Comparison of ENCODE assay signal across 27 cellular contexts in genomic region chr11:40380871-40381270, GRCh38.
"Had no signal": no experiment of that assay in that cellular context is flagged by ENCODE, and none has a peak within 500 bp of the region (broad histone marks: within the 10 kb centered on the region; RNA-seq: fewer than 3 reads in every experiment).

No MANE protein-coding gene starts in this region.

- H3K4me3 ChIP-seq: ascending aorta, MG63, PC-9, SK-N-MC had no signal

- H3K27me3 ChIP-seq: ascending aorta, MG63 had no signal

- H2AFZ ChIP-seq: PC-9 had no signal

- H3K4me2 ChIP-seq: PC-9 had no signal

- H3K36me3 ChIP-seq: ascending aorta, MG63 had no signal

- DNase-seq: activated CD4-positive, alpha-beta T cell treated with anti-CD3 and anti-CD28 coated beads, Interleukin-2, amount 10 ng/mL, durations not matched to agents 24 days and 14 days; activated CD4-positive, alpha-beta T cell treated with anti-CD3 and anti-CD28 coated beads, Interleukin-2, amount 50 U/mL, for 4 hours; activated CD8-positive, alpha-beta T cell treated with anti-CD3 and anti-CD28 coated beads for 36 hours; activated effector memory CD4-positive, alpha-beta T cell treated with anti-CD3 and anti-CD28 coated beads, Interleukin-2, amount 50 U/mL, for 16 hours; activated naive CD4-positive, alpha-beta T cell; activated naive CD4-positive, alpha-beta T cell treated with anti-CD3 and anti-CD28 coated beads, Interleukin-2, amount 50 U/mL, for 16 hours; activated naive CD8-positive, alpha-beta T cell treated with anti-CD3 and anti-CD28 coated beads, Interleukin-2, amount 10 ng/mL, durations not matched to agents 7 days and 5 days; activated T-cell treated with anti-CD3 and anti-CD28 coated beads, Interleukin-2, amount 50 U/mL, for 1 hour; activated T-cell treated with anti-CD3 and anti-CD28 coated beads, Interleukin-2, amount 50 U/mL, for 72 hours; amygdala; Karpas-422; KBM-7; NCI-H1048; NCI-H1105 treated with DMSO at 0.1 percent for 48 hours; NCI-H1436; NCI-H1694; NCI-H1930; NCI-H345; NCI-H510A; NCI-H526; NCI-H748 treated with DMSO at 0.1 percent for 48 hours; PC-9; T1000 had no signal

- H3K27ac ChIP-seq: ascending aorta, PC-9, RWPE1, SK-N-MC had no signal

- H3K9me3 ChIP-seq: ascending aorta, MG63 had no signal

- H3K4me1 ChIP-seq: ascending aorta had no signal
